Comparison of ENCODE assay signal across 1 cellular context in genomic region chr2:20135631-20136050, GRCh38.
TF ChIP-seq lines count a peak whose summit lies in the region.

No MANE protein-coding gene starts in this region.

TF ChIP-seq in endothelial cell of umbilical vein, 7 proteins besides CTCF, POLR2A, EP300 and RAD21 (continued from another document):
- no peak for TF ChIP-seq MAX (IDR thresholded peaks at IDR 0.05; ENCODE audit: insufficient read depth, insufficient read length)
- no peak for TF ChIP-seq EZH2 (IDR thresholded peaks at IDR 0.05; ENCODE audit: borderline replicate concordance, low read depth, low read length, severe bottlenecking)
